In the genomic region with DNA sequence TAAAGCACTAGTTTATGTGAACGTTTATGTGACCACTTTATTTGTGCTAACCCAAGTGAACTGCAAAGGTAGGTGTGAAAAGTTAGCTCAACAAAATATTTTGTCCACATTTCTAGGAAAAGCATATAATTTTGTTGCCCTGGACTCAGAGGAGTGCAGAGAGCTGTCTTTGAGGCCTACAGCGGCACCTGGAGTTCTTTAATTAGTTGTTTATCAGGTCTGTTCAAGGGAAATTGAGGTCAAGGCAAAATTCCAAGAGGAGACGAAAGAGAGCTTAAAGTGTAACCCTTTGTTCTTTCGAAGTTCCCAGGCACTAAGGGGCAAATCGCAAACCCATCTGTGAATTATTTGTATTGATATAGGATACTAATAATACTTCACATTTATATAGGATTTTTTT, we compare ENCODE assay signal across 13 cellular contexts. TPM values are rescaled to one million over a fixed set of nuclear protein-coding genes. Genes with fewer than 3 reads are reported as not detected.
DNase-seq lines count a peak whose midpoint lies in the region; ATAC-seq and FAIRE-seq lines count a peak whose summit lies in the region.
"Had no signal": no experiment of that assay in that cellular context is flagged by ENCODE, and none has a peak within 500 bp of the region (broad histone marks: within the 10 kb centered on the region; RNA-seq: fewer than 3 reads in every experiment).

No MANE protein-coding gene starts in this region.

- no peak overlapping the region for H3K27ac Mint-ChIP-seq in activated T-helper 17 cell treated with anti-CD3 and anti-CD28 coated beads, Interleukin-2, amount 50 U/mL, for 72 hours
- H3K27ac Mint-ChIP-seq in immature natural killer cell: no peak overlapping the region
- H3K27ac Mint-ChIP-seq: IgD-negative memory B cell had no signal

- H3K9me3 ChIP-seq in small intestine (ENCODE audit: control insufficient read depth, low read depth): no peaks in the 10 kb centered on the region
- H3K9me3 ChIP-seq: tibial nerve had no signal

- H3K27ac ChIP-seq in small intestine (ENCODE audit: low read depth in 1 of 2, low read length in 1 of 2): no peak overlapping the region

- H3K36me3 ChIP-seq in small intestine (ENCODE audit: control insufficient read depth in 2 of 2, insufficient read depth in 2 of 2, low read length in 2 of 2): no peaks in the 10 kb centered on the region
- H3K36me3 ChIP-seq: tibial nerve had no signal

- H3K27me3 Mint-ChIP-seq in activated T-helper 17 cell treated with anti-CD3 and anti-CD28 coated beads, Interleukin-2, amount 50 U/mL, for 72 hours: peaks cover 31% of the 10 kb centered on the region
- peaks cover 12 to 37% (median 22%) of the 10 kb centered on the region in 3 donors for H3K27me3 Mint-ChIP-seq in immature natural killer cell (ENCODE audit: low read depth in 3 of 3)

- H3K4me3 ChIP-seq in small intestine (ENCODE audit: low read depth in 1 of 2, low read length in 2 of 2): peak overlapping the region in 1 of 2 donors; percentile 72

- DNase-seq in NCI-H524 treated with DMSO at 0.1 percent for 48 hours (lab: John Stamatoyannopoulos, UW) (peak; percentile 76), NCI-H524 (lab: John Stamatoyannopoulos, UW) (no peak), immature natural killer cell (no peak), small intestine (peak; percentile 74), NCI-H510A (lab: John Stamatoyannopoulos, UW) (no peak), RCC 7860 (ENCODE audit: low spot score) (no peak), cerebellar cortex (ENCODE audit: low spot score) (no peak)
- DNase-seq: effector CD4-positive, alpha-beta T cell; GF-D8; NCI-H2227 treated with DMSO at 0.1 percent for 48 hours had no signal

- no peak for FAIRE-seq in small intestine (lab: Jason Lieb, UNC)
- no peak for FAIRE-seq in RCC 7860 (lab: Jason Lieb, UNC)

- H3K27me3 ChIP-seq in small intestine (ENCODE audit: control insufficient read depth in 2 of 2, insufficient read depth in 2 of 2, low read length in 2 of 2): peaks cover 0 to 6% of the 10 kb centered on the region in 2 donors

- H3K4me3 Mint-ChIP-seq in activated T-helper 17 cell treated with anti-CD3 and anti-CD28 coated beads, Interleukin-2, amount 50 U/mL, for 72 hours: peak overlapping the region; percentile 70
- peak overlapping the region in 3 of 5 donors; percentile 40 to 73 (median 73) for H3K4me3 Mint-ChIP-seq in immature natural killer cell

- WGBS in small intestine, 3 donors: 24 to 54% (median 29%) methylated on average over 5 of the region's 5 CpGs

- no peak for ATAC-seq in activated T-helper 17 cell treated with anti-CD3 and anti-CD28 coated beads, Interleukin-2, amount 50 U/mL, for 72 hours (replicated peaks)

- no peaks in the 10 kb centered on the region for H3K36me3 Mint-ChIP-seq in activated T-helper 17 cell treated with anti-CD3 and anti-CD28 coated beads, Interleukin-2, amount 50 U/mL, for 72 hours (ENCODE audit: low read depth)
- H3K36me3 Mint-ChIP-seq in immature natural killer cell: no peaks in the 10 kb centered on the region
- H3K36me3 Mint-ChIP-seq: IgD-negative memory B cell had no signal

- H3K4me1 Mint-ChIP-seq in activated T-helper 17 cell treated with anti-CD3 and anti-CD28 coated beads, Interleukin-2, amount 50 U/mL, for 72 hours: peaks cover 13% of the 10 kb centered on the region
- peaks cover 12 to 18% of the 10 kb centered on the region in 2 donors for H3K4me1 Mint-ChIP-seq in immature natural killer cell

- H3K9me3 Mint-ChIP-seq in activated T-helper 17 cell treated with anti-CD3 and anti-CD28 coated beads, Interleukin-2, amount 50 U/mL, for 72 hours: no peaks in the 10 kb centered on the region
- H3K9me3 Mint-ChIP-seq in immature natural killer cell: peaks cover 0 to 2% (median 0%) of the 10 kb centered on the region in 6 donors

- peaks cover 0 to 2% of the 10 kb centered on the region in 2 donors for H3K4me1 ChIP-seq in small intestine (ENCODE audit: control insufficient read depth in 2 of 2, insufficient read depth in 1 of 2, low read depth in 1 of 2, low read length in 1 of 2)

RNA-seq across cellular contexts. Expression of gene GIPC2, which starts 1.4 kb away (rescaled TPM):
- under 1 TPM; 0.35 to 0.50 TPM for total RNA-seq in activated T-helper 17 cell treated with anti-CD3 and anti-CD28 coated beads, Interleukin-2, amount 50 U/mL, for 72 hours
- polyA plus RNA-seq in immature natural killer cell (under 1 TPM in 1 of 3 donors, not detected in 2; 0.12 TPM), small intestine (10 to 100 TPM; 30.1 to 62.0 (median 41.9) TPM)
- polyA plus RNA-seq: IgD-negative memory B cell had no signal

RNA-seq across cellular contexts. Expression of gene DNAJB4, which starts 42.4 kb away (rescaled TPM):
- total RNA-seq in activated T-helper 17 cell treated with anti-CD3 and anti-CD28 coated beads, Interleukin-2, amount 50 U/mL, for 72 hours: 10 to 100 TPM; 10.8 to 32.6 TPM
- polyA plus RNA-seq in immature natural killer cell (1 to 10 TPM; 3.9 to 9.0 (median 5.0) TPM), small intestine (10 to 100 TPM in 1 of 3 donors, 1 to 10 TPM in 2; 3.8 to 12.5 (median 4.5) TPM)

Comparison
In these comparisons a context has a peak if more than half of its experiments do, and no peak if none do; other contexts are left out.
1. DNase-seq: peak in NCI-H524 treated with DMSO at 0.1 percent for 48 hours (single experiment) and small intestine (single experiment); none in NCI-H524 (0 of 2), immature natural killer cell (0 of 3), NCI-H510A (single experiment), RCC 7860 (single experiment) and cerebellar cortex (single experiment).
2. RNA of gene GIPC2, which starts 1.4 kb away (polyA plus RNA-seq): 30.1 to 62.0 TPM in small intestine; 0.12 TPM in immature natural killer cell; every median in the first group is over 10 times any median in the second.